1 cellular context compared by ENCODE assay signal in genomic region chr14:30874120-30874998, GRCh38.
TF ChIP-seq lines count a peak whose summit lies in the region.

Gene COCH (plus strand): TSS chr14:30874559. CDS start chr14:30874939, 380 bp downstream.

TF ChIP-seq in HEK293, 187 proteins besides CTCF, POLR2A, EP300 and RAD21 (continued from another document and continues in another):
- TF ChIP-seq ZBTB10 (tag by site-specific recombination; IDR thresholded peaks at IDR 0.05): peak; percentile 35; the same call in 1 of the 2 replicates
- TF ChIP-seq ZNF423 (tag by site-specific recombination; IDR thresholded peaks at IDR 0.05): peak; percentile 70
- TF ChIP-seq KLF7 (tag by site-specific recombination; IDR thresholded peaks at IDR 0.05; ENCODE audit: borderline replicate concordance): peak; percentile 20; the same call in 1 of the 2 replicates
- TF ChIP-seq TRIM28 (IDR thresholded peaks at IDR 0.05; ENCODE audit: borderline replicate concordance, low read length): no peak
- TF ChIP-seq ZNF148 (tag by site-specific recombination; IDR thresholded peaks at IDR 0.05; ENCODE audit: borderline replicate concordance): no peak
- no peak for TF ChIP-seq ZBTB49 (tag by site-specific recombination; IDR thresholded peaks at IDR 0.05; ENCODE audit: low read depth)
- no peak for TF ChIP-seq ZNF433 (tag by site-specific recombination; IDR thresholded peaks at IDR 0.05; ENCODE audit: low read depth)
- TF ChIP-seq ZSCAN4 (tag by site-specific recombination; IDR thresholded peaks at IDR 0.05): no peak
- no peak for TF ChIP-seq ZNF19 (tag by site-specific recombination; IDR thresholded peaks at IDR 0.05; ENCODE audit: low read depth)
- TF ChIP-seq ZBTB11 (tag by site-specific recombination; conservative IDR thresholded peaks at IDR 0.05; ENCODE audit: low read depth): no peak
- TF ChIP-seq PRDM4 (tag by site-specific recombination; IDR thresholded peaks at IDR 0.05): no peak
- TF ChIP-seq ZNF280C (tag by site-specific recombination; IDR thresholded peaks at IDR 0.05): no peak
- no peak for TF ChIP-seq SCRT1 (tag by site-specific recombination; IDR thresholded peaks at IDR 0.05; ENCODE audit: borderline replicate concordance)
- peak; percentile 87 for TF ChIP-seq IKZF3 (tag by site-specific recombination; IDR thresholded peaks at IDR 0.05)
- TF ChIP-seq GLI2 (tag by site-specific recombination; IDR thresholded peaks at IDR 0.05; ENCODE audit: borderline replicate concordance, low read depth): no peak
- no peak for TF ChIP-seq ZNF292 (tag by site-specific recombination; IDR thresholded peaks at IDR 0.05; ENCODE audit: borderline replicate concordance, low read depth)
- no peak for TF ChIP-seq ZNF146 (tag by site-specific recombination; IDR thresholded peaks at IDR 0.05)
- TF ChIP-seq ZNF560 (tag by site-specific recombination; IDR thresholded peaks at IDR 0.05; ENCODE audit: borderline replicate concordance): no peak
- TF ChIP-seq ZXDB (tag by site-specific recombination; IDR thresholded peaks at IDR 0.05): peak; percentile 53; the same call in 1 of the 2 replicates
- TF ChIP-seq ZNF561 (tag by site-specific recombination; IDR thresholded peaks at IDR 0.05; ENCODE audit: borderline replicate concordance): peak; percentile 87; the same call in 1 of the 2 replicates
- TF ChIP-seq ZNF677 (tag by site-specific recombination; IDR thresholded peaks at IDR 0.05): no peak
- TF ChIP-seq RBAK (tag by site-specific recombination; IDR thresholded peaks at IDR 0.05): no peak
- no peak for TF ChIP-seq ZNF37A (tag by site-specific recombination; IDR thresholded peaks at IDR 0.05)
- no peak for TF ChIP-seq ZNF791 (tag by site-specific recombination; IDR thresholded peaks at IDR 0.05)
- no peak for TF ChIP-seq ZNF354C (tag by site-specific recombination; IDR thresholded peaks at IDR 0.05; ENCODE audit: borderline replicate concordance, low read depth)
- peak; percentile 24; the same call in 1 of the 2 replicates for TF ChIP-seq ZNF398 (tag by site-specific recombination; IDR thresholded peaks at IDR 0.05)
- no peak for TF ChIP-seq ZNF248 (tag by site-specific recombination; IDR thresholded peaks at IDR 0.05)
- 0 out of 2 replicates have a peak, but pooled peaks have one; percentile 21 for TF ChIP-seq ZNF335 (tag by site-specific recombination; conservative IDR thresholded peaks at IDR 0.05)
- TF ChIP-seq ZNF488 (tag by site-specific recombination; IDR thresholded peaks at IDR 0.05): no peak
- no peak for TF ChIP-seq ZNF133 (tag by site-specific recombination; IDR thresholded peaks at IDR 0.05)
- no peak for TF ChIP-seq ZNF223 (tag by site-specific recombination; IDR thresholded peaks at IDR 0.05)
- no peak for TF ChIP-seq ZFP3 (tag by site-specific recombination; IDR thresholded peaks at IDR 0.05; ENCODE audit: low read depth)
- TF ChIP-seq ZNF837 (tag by site-specific recombination; IDR thresholded peaks at IDR 0.05): no peak
- no peak for TF ChIP-seq ZNF169 (tag by site-specific recombination; IDR thresholded peaks at IDR 0.05)
- no peak for TF ChIP-seq ZNF707 (tag by site-specific recombination; IDR thresholded peaks at IDR 0.05)
- TF ChIP-seq ZNF654 (tag by site-specific recombination; IDR thresholded peaks at IDR 0.05; ENCODE audit: low read depth): no peak
- TF ChIP-seq OSR2 (tag by site-specific recombination; IDR thresholded peaks at IDR 0.05): peak; percentile 32; the same call in 1 of the 2 replicates
- TF ChIP-seq ZNF580 (tag by site-specific recombination; IDR thresholded peaks at IDR 0.05): no peak
- TF ChIP-seq ZBTB48 (tag by site-specific recombination; IDR thresholded peaks at IDR 0.05): peak; percentile 59
- no peak for TF ChIP-seq ZNF366 (tag by site-specific recombination; conservative IDR thresholded peaks at IDR 0.05)
